ENCODE assay signal across 2 cellular contexts in genomic region chr2:218392891-218393462, GRCh38.
TF ChIP-seq lines count a peak whose summit lies in the region.

No MANE protein-coding gene starts in this region.

TF ChIP-seq in IMR-90, 13 proteins besides CTCF, POLR2A, EP300 and RAD21:
- TF ChIP-seq RFX5 (IDR thresholded peaks at IDR 0.05; ENCODE audit: low read depth, low read length) (no peak), CEBPB (IDR thresholded peaks at IDR 0.05; ENCODE audit: low read depth, low read length) (no peak), ELK1 (IDR thresholded peaks at IDR 0.05; ENCODE audit: borderline replicate concordance, low read depth, low read length) (no peak), NFE2L2 (IDR thresholded peaks at IDR 0.05; ENCODE audit: low read depth, low read length) (no peak)

TF ChIP-seq in HepG2, 621 proteins besides CTCF, POLR2A, EP300 and RAD21:
- TF ChIP-seq SP140L (CRISPR knock-in tag; IDR thresholded peaks at IDR 0.05; ENCODE audit: borderline replicate concordance) (no peak), MXD1 (CRISPR knock-in tag; IDR thresholded peaks at IDR 0.05) (no peak), ZNF563 (CRISPR knock-in tag; IDR thresholded peaks at IDR 0.05) (0 out of 2 replicates have a peak, but pooled peaks have one; percentile 24), ZBTB14 (CRISPR knock-in tag; IDR thresholded peaks at IDR 0.05) (no peak), ZKSCAN5 (CRISPR knock-in tag; IDR thresholded peaks at IDR 0.05) (no peak), ZNF337 (CRISPR knock-in tag; IDR thresholded peaks at IDR 0.05; ENCODE audit: borderline replicate concordance, low read depth) (no peak), HNRNPL (IDR thresholded peaks at IDR 0.05; ENCODE audit: low read depth, low read length) (0 out of 2 replicates have a peak, but pooled peaks have one; percentile 26), PATZ1 (CRISPR knock-in tag; IDR thresholded peaks at IDR 0.05) (0 out of 2 replicates have a peak, but pooled peaks have one; percentile 46), ZBTB33 (CRISPR knock-in tag; IDR thresholded peaks at IDR 0.05) (0 out of 2 replicates have a peak, but pooled peaks have one; percentile 12), ZNF567 (CRISPR knock-in tag; IDR thresholded peaks at IDR 0.05; ENCODE audit: borderline replicate concordance) (no peak), ZNF75D (CRISPR knock-in tag; IDR thresholded peaks at IDR 0.05; ENCODE audit: borderline replicate concordance) (no peak), ZNF12 (CRISPR knock-in tag; IDR thresholded peaks at IDR 0.05) (no peak), AKAP8 (CRISPR knock-in tag; IDR thresholded peaks at IDR 0.05) (no peak), ZNF687 (CRISPR knock-in tag; IDR thresholded peaks at IDR 0.05) (peak; percentile 45)
